ENCODE assay signal across 8 cellular contexts in genomic region chr11:1202776-1203504, GRCh38. TPM values are rescaled to one million over a fixed set of nuclear protein-coding genes. Genes with fewer than 3 reads are reported as not detected.
DNase-seq lines count a peak whose midpoint lies in the region; ATAC-seq, FAIRE-seq and TF ChIP-seq lines count a peak whose summit lies in the region.

No MANE protein-coding gene starts in this region.

- H2BK20ac ChIP-seq in H1 (ENCODE audit: low read length), result no peak overlapping the region

- H3K9me3 Mint-ChIP-seq in activated CD8-positive, alpha-beta T cell treated with anti-CD3 and anti-CD28 coated beads for 36 hours, result no peaks in the 10 kb centered on the region

- TF ChIP-seq RAD21 in H1 (IDR thresholded peaks at IDR 0.05 in 1 of 2, conservative IDR thresholded peaks at IDR 0.05 in 1 of 2; ENCODE audit: low read depth in 2 of 2, low read length in 2 of 2), result peak; percentile 86 to 88

- H3K79me1 ChIP-seq in H1 (ENCODE audit: low read depth, low read length) (no peaks in the 10 kb centered on the region), mesendoderm (ENCODE audit: low read length) (no peaks in the 10 kb centered on the region)

- H3K36me3 ChIP-seq in H1 (ENCODE audit: control insufficient read depth in 2 of 4, insufficient read depth in 4 of 4, low read length in 3 of 4), result no peaks in the 10 kb centered on the region
- no peaks in the 10 kb centered on the region for H3K36me3 ChIP-seq in mesendoderm (ENCODE audit: control insufficient read depth, insufficient read depth, low read length)

- no peak overlapping the region for H2AK5ac ChIP-seq in H1 (ENCODE audit: low read depth, low read length)
- no peak overlapping the region for H2AK5ac ChIP-seq in mesendoderm (ENCODE audit: low read length)

- H3K79me2 ChIP-seq in H1 (ENCODE audit: control insufficient read depth in 1 of 2, insufficient read depth in 2 of 2, low read length in 2 of 2) (no peaks in the 10 kb centered on the region), mesendoderm (ENCODE audit: control insufficient read depth, insufficient read depth, low read length) (no peaks in the 10 kb centered on the region)

- CTCF ChIA-PET in activated CD8-positive, alpha-beta T cell treated with anti-CD3 and anti-CD28 coated beads for 36 hours (lab: Charles Lee), result interaction anchor here (0.6 to 1.7 kb wide), 8 partner anchors 10 to 371 kb away, joined by 3 to 10 read pairs (median 4); no protein-coding TSS in a partner anchor
- CTCF ChIA-PET in H1 (lab: Charles Lee; ENCODE audit: partially characterized antibody), result interaction anchor here (0.9 to 1.3 kb wide), 3 partner anchors 18 to 127 kb away, joined by 3 to 5 read pairs (median 4); no protein-coding TSS in a partner anchor

- no peak; a peak in 1 of 3 replicates for TF ChIP-seq EP300 in H1 (IDR thresholded peaks at IDR 0.05; ENCODE audit: borderline replicate concordance in 1 of 2, low read depth in 2 of 2, low read length in 2 of 2)

- H3K18ac ChIP-seq in H1 (ENCODE audit: extremely low read depth, low read length) (no peak overlapping the region; the same call in 1 of the 2 replicates), mesendoderm (ENCODE audit: low read length) (no peak overlapping the region)

- H4K91ac ChIP-seq in H1 (replicated peaks; ENCODE audit: insufficient read length, low read length), result no peak overlapping the region

- H2BK15ac ChIP-seq in H1 (ENCODE audit: low read length) (no peak overlapping the region), mesendoderm (replicated peaks; ENCODE audit: low read depth) (no peak overlapping the region)

- H3K23me2 ChIP-seq in H1 (ENCODE audit: low read depth, low read length), result no peaks in the 10 kb centered on the region; the same call in 1 of the 2 replicates

- H3K23ac ChIP-seq in H1 (ENCODE audit: insufficient read length), result no peak overlapping the region
- no peak overlapping the region for H3K23ac ChIP-seq in mesendoderm (ENCODE audit: low read length)

- TF ChIP-seq CTCF in activated CD8-positive, alpha-beta T cell treated with anti-CD3 and anti-CD28 coated beads for 36 hours (IDR thresholded peaks at IDR 0.05), result peak; percentile 93
- peak in 2 of 3 experiments; percentile 94 to 95; a peak in 3 of 4 replicates for TF ChIP-seq CTCF in H1 (IDR thresholded peaks at IDR 0.05; ENCODE audit: control extremely low read depth in 1 of 3, insufficient read depth in 1 of 3, low read depth in 1 of 3, low read length in 3 of 3)

- no peak overlapping the region for H3K9ac ChIP-seq in H1 (replicated peaks in 1 of 4; ENCODE audit: extremely low read depth in 1 of 4, low read depth in 3 of 4, low read length in 3 of 4)
- peak overlapping the region; percentile 24 for H3K9ac ChIP-seq in mesendoderm (ENCODE audit: low read length)

- H3K36me3 Mint-ChIP-seq in activated CD8-positive, alpha-beta T cell treated with anti-CD3 and anti-CD28 coated beads for 36 hours (ENCODE audit: low read depth), result no peaks in the 10 kb centered on the region

- H3K27me3 ChIP-seq in H1 (replicated peaks in 1 of 4; ENCODE audit: control insufficient read depth in 3 of 4, extremely low read depth in 1 of 4, insufficient read depth in 3 of 4, low read length in 3 of 4) (peaks cover 0 to 2% (median 0%) of the 10 kb centered on the region in 4 experiments; a peak in 1 of 7 replicates), mesendoderm (ENCODE audit: insufficient read depth, low read length, poor library complexity) (no peaks in the 10 kb centered on the region)

- H3K4me1 ChIP-seq in H1 (replicated peaks in 1 of 4; ENCODE audit: control insufficient read depth in 3 of 4, insufficient read depth in 4 of 4, low read length in 3 of 4), result no peaks in the 10 kb centered on the region; a peak in 1 of 7 replicates
- no peaks in the 10 kb centered on the region for H3K4me1 ChIP-seq in mesendoderm (ENCODE audit: control insufficient read depth, low read depth, low read length)

- FAIRE-seq in H1 (lab: Jason Lieb, UNC), result no peak

- no peaks in the 10 kb centered on the region for H4K20me1 ChIP-seq in H1 (replicated peaks in 1 of 2; ENCODE audit: control insufficient read depth in 1 of 2, insufficient read depth in 2 of 2, low read length in 2 of 2)

- H4K8ac ChIP-seq in H1 (ENCODE audit: extremely low read depth, insufficient read depth, low read length), result peak overlapping the region; percentile 79
- no peak overlapping the region for H4K8ac ChIP-seq in mesendoderm (ENCODE audit: low read depth, low read length)

- H2BK5ac ChIP-seq in H1 (ENCODE audit: low read depth, low read length), result no peak overlapping the region
- no peak overlapping the region for H2BK5ac ChIP-seq in mesendoderm (ENCODE audit: low read length)

- H3K14ac ChIP-seq in H1 (ENCODE audit: insufficient read length), result no peak overlapping the region

- H3K56ac ChIP-seq in H1 (replicated peaks; ENCODE audit: insufficient read length, low read depth, low read length) (no peak overlapping the region), mesendoderm (ENCODE audit: low read length) (no peak overlapping the region)

- DNase-seq in NCI-H82 (lab: John Stamatoyannopoulos, UW), result peak; percentile 65
- no peak for DNase-seq in NCI-H82 treated with DMSO at 0.1 percent for 48 hours (lab: John Stamatoyannopoulos, UW; ENCODE audit: unreplicated experiment)
- peak; percentile 8 for DNase-seq in NCI-H2196 treated with DMSO at 0.1 percent for 48 hours (lab: John Stamatoyannopoulos, UW; ENCODE audit: unreplicated experiment)
- peak; percentile 76 for DNase-seq in activated CD8-positive, alpha-beta T cell treated with anti-CD3 and anti-CD28 coated beads for 36 hours
- peak; percentile 79 to 94 for DNase-seq in H1 (ENCODE audit: low read depth in 1 of 2, low spot score in 2 of 2)
- DNase-seq in mesendoderm, result peak; percentile 76
- peak; percentile 21 to 28 for DNase-seq in stimulated activated CD8-positive, alpha-beta memory T cell treated with anti-CD3 and anti-CD28 coated beads, Interleukin-4, amount 100 ng/mL, for 1 hour (ENCODE audit: low read depth in 2 of 2, low spot score in 1 of 2)

- H4K5ac ChIP-seq in H1 (ENCODE audit: insufficient read length, low read depth, low read length), result no peak overlapping the region
- H4K5ac ChIP-seq in mesendoderm (ENCODE audit: low read length), result no peak overlapping the region

- H3K27ac Mint-ChIP-seq in activated CD8-positive, alpha-beta T cell treated with anti-CD3 and anti-CD28 coated beads for 36 hours, result no peak overlapping the region

- H3K4me3 Mint-ChIP-seq in activated CD8-positive, alpha-beta T cell treated with anti-CD3 and anti-CD28 coated beads for 36 hours, result no peak overlapping the region

- peaks cover 0 to 6% of the 10 kb centered on the region in 2 experiments; a peak in 1 of 4 replicates for H3K9me3 ChIP-seq in H1 (ENCODE audit: insufficient read depth in 2 of 2, low read depth in 1 of 2, low read length in 1 of 2)

- no peak for TF ChIP-seq POLR2A in H1 (IDR thresholded peaks at IDR 0.05; ENCODE audit: control extremely low read depth in 1 of 2, low read depth in 2 of 2, low read length in 2 of 2)

- H2BK12ac ChIP-seq in H1 (ENCODE audit: low read depth, low read length), result no peak overlapping the region

- H3K4me3 ChIP-seq in H1 (ENCODE audit: extremely low read depth in 1 of 4, insufficient read depth in 2 of 4, low read depth in 3 of 4, low read length in 4 of 4) (no peak overlapping the region), mesendoderm (ENCODE audit: low read length) (no peak overlapping the region)

- POLR2A ChIA-PET in activated CD8-positive, alpha-beta T cell treated with anti-CD3 and anti-CD28 coated beads for 36 hours (lab: Charles Lee), result no interaction called here
- POLR2A ChIA-PET in H1 (lab: Charles Lee; ENCODE audit: partially characterized antibody), result interaction anchor here (1.5 kb wide), 1 partner anchor 148 kb away, joined by 3 read pairs; no protein-coding TSS in a partner anchor

- H3K4me2 ChIP-seq in H1 (ENCODE audit: insufficient read depth in 1 of 2, low read depth in 2 of 2, low read length in 2 of 2) (no peak overlapping the region), mesendoderm (ENCODE audit: low read length) (no peak overlapping the region)

- H3K27ac ChIP-seq in H1 (ENCODE audit: low read depth, low read length), result no peak overlapping the region
- H3K27ac ChIP-seq in mesendoderm (ENCODE audit: low read depth, low read length), result no peak overlapping the region

- intact Hi-C loops in activated CD8-positive, alpha-beta T cell treated with anti-CD3 and anti-CD28 coated beads for 36 hours (cut with micrococcal nuclease), result loop anchor here (10.0 kb wide), 1 partner anchor 312 kb away; no protein-coding TSS in a partner anchor

- H3K27me3 Mint-ChIP-seq in activated CD8-positive, alpha-beta T cell treated with anti-CD3 and anti-CD28 coated beads for 36 hours, result no peaks in the 10 kb centered on the region

- ATAC-seq in activated CD8-positive, alpha-beta T cell treated with anti-CD3 and anti-CD28 coated beads for 36 hours, result peak; percentile 92
- no peak for ATAC-seq in HG03196 (IDR thresholded peaks at IDR 0.05; ENCODE audit: unreplicated experiment)

- peak overlapping the region; percentile 51; the same call in 1 of the 2 replicates for H2AFZ ChIP-seq in H1 (ENCODE audit: low read length)

- 48% methylated on average over 25 of the region's 32 CpGs; no CpG with 5 or more reads in 1 of the 2 experiments for WGBS in H1 (ENCODE audit: extremely low coverage in 1 of 2, insufficient coverage in 1 of 2, insufficient read length in 1 of 2, insufficient replicate concordance in 2 of 2, low coverage in 1 of 2, low lambda C conversion rate in 2 of 2, missing lambda C conversion rate in 1 of 2), 2 experiments
- no CpG with 5 or more reads among the region's 32 CpGs for WGBS in mesendoderm (ENCODE audit: extremely low coverage, insufficient coverage, low lambda C conversion rate)

- no peaks in the 10 kb centered on the region for H3K4me1 Mint-ChIP-seq in activated CD8-positive, alpha-beta T cell treated with anti-CD3 and anti-CD28 coated beads for 36 hours (ENCODE audit: low read depth)

- H3K4ac ChIP-seq in H1 (replicated peaks; ENCODE audit: insufficient read length, low read depth, low read length) (no peak overlapping the region), mesendoderm (ENCODE audit: low read depth, low read length) (no peak overlapping the region)

- no peak overlapping the region for H2BK120ac ChIP-seq in H1 (replicated peaks; ENCODE audit: low read depth, low read length)
- no peak overlapping the region for H2BK120ac ChIP-seq in mesendoderm (ENCODE audit: low read depth, low read length)

RNA-seq across cellular contexts. Expression of gene MUC5B, which starts 19.9 kb away (rescaled TPM):
- not detected for total RNA-seq in activated CD8-positive, alpha-beta T cell treated with anti-CD3 and anti-CD28 coated beads for 36 hours
- total RNA-seq in H1 (2021; fragmentation: NEBNext Ultra II Directional; extraction: Animal tissue kit (Norgen Biotek cat#: 25700)), result 0.02 and 0.31 TPM in 2 replicates
- 0.03 and 0.44 TPM in 2 replicates for polyA plus RNA-seq in H1 (2011; rRNA removed)
- 0.03 TPM for polyA plus RNA-seq in H1 (2011; cell fraction: cytosol; rRNA removed)
- polyA plus RNA-seq in H1 (2011; cell fraction: nucleus; rRNA removed), result 0.10 TPM
- 0.01 to 0.09 TPM (median 0.03 TPM) in 4 replicates for polyA plus RNA-seq in H1 (2012, experiment 1 of 2)
- polyA plus RNA-seq in H1 (2012, experiment 2 of 2), result 0.01 TPM
- 0.02 TPM for polyA plus RNA-seq in H1 (2013, experiment 1 of 2)
- 0.02 TPM for polyA plus RNA-seq in H1 (2013, experiment 2 of 2)
- polyA minus RNA-seq in H1 (2011; rRNA and poly(A)+ RNA removed), result 0.02 and 0.03 TPM in 2 replicates
- not detected for polyA minus RNA-seq in H1 (2011; cell fraction: cytosol; rRNA and poly(A)+ RNA removed)
- 0.10 TPM for polyA minus RNA-seq in H1 (2011; cell fraction: nucleus; rRNA and poly(A)+ RNA removed)
- under 0.01 TPM for polyA plus RNA-seq in mesendoderm (2013, experiment 1 of 2)
- under 0.01 TPM for polyA plus RNA-seq in mesendoderm (2013, experiment 2 of 2)

RNA-seq across cellular contexts. Expression of gene MUC5AC, which starts 45.2 kb away (rescaled TPM):
- total RNA-seq in activated CD8-positive, alpha-beta T cell treated with anti-CD3 and anti-CD28 coated beads for 36 hours, result not detected
- total RNA-seq in H1 (2021; fragmentation: NEBNext Ultra II Directional; extraction: Animal tissue kit (Norgen Biotek cat#: 25700)), result not detected in 2 replicates
- polyA plus RNA-seq in H1 (2011; rRNA removed), result not detected in 2 replicates
- polyA plus RNA-seq in H1 (2011; cell fraction: cytosol; rRNA removed), result not detected
- polyA plus RNA-seq in H1 (2011; cell fraction: nucleus; rRNA removed), result not detected
- not detected in 4 replicates for polyA plus RNA-seq in H1 (2012, experiment 1 of 2)
- polyA plus RNA-seq in H1 (2012, experiment 2 of 2), result not detected
- not detected for polyA plus RNA-seq in H1 (2013, experiment 1 of 2)
- not detected for polyA plus RNA-seq in H1 (2013, experiment 2 of 2)
- not detected in 2 replicates for polyA minus RNA-seq in H1 (2011; rRNA and poly(A)+ RNA removed)
- not detected for polyA minus RNA-seq in H1 (2011; cell fraction: cytosol; rRNA and poly(A)+ RNA removed)
- polyA minus RNA-seq in H1 (2011; cell fraction: nucleus; rRNA and poly(A)+ RNA removed), result not detected
- polyA plus RNA-seq in mesendoderm (2013, experiment 1 of 2), result not detected
- not detected for polyA plus RNA-seq in mesendoderm (2013, experiment 2 of 2)
